Comparison of ENCODE assay signal across 10 cellular contexts in genomic region chr11:75523811-75524401, GRCh38. TPM values are rescaled to one million over a fixed set of nuclear protein-coding genes. Genes with fewer than 3 reads are reported as not detected.
DNase-seq lines count a peak whose midpoint lies in the region; ATAC-seq and TF ChIP-seq lines count a peak whose summit lies in the region.
"Had no signal": no experiment of that assay in that cellular context is flagged by ENCODE, and none has a peak within 500 bp of the region (broad histone marks: within the 10 kb centered on the region; RNA-seq: fewer than 3 reads in every experiment).

No MANE protein-coding gene starts in this region.

- H3K4me3 ChIP-seq in left ventricle myocardium inferior (peak overlapping the region; percentile 78), right atrium auricular region (no peak overlapping the region), muscle layer of duodenum (ENCODE audit: low read depth in 1 of 2, low read length in 2 of 2) (peak overlapping the region; percentile 44 to 80)

- H3K4me1 Mint-ChIP-seq in activated T-helper 2 cell treated with anti-CD3 and anti-CD28 coated beads, Interferon-gamma antibody, Interleukin-2, Interleukin-4, amounts not matched to agents 10 μg/mL and 5 μg/mL and 100 μg/mL, durations not matched to agents 14 hours and 24 hours and 36 hours (ENCODE audit: low read depth), result peaks cover 17% of the 10 kb centered on the region
- peaks cover 13% of the 10 kb centered on the region for H3K4me1 Mint-ChIP-seq in type B pancreatic cell (ENCODE audit: unreplicated experiment)

- TF ChIP-seq CTCF in left ventricle myocardium inferior (IDR thresholded peaks at IDR 0.05; ENCODE audit: borderline replicate concordance), result no peak
- no peak for TF ChIP-seq CTCF in right atrium auricular region (IDR thresholded peaks at IDR 0.05)
- no peak for TF ChIP-seq CTCF in type B pancreatic cell (conservative IDR thresholded peaks at IDR 0.05)

- H3K4me1 ChIP-seq in left ventricle myocardium inferior (peaks cover 35% of the 10 kb centered on the region), right atrium auricular region (peaks cover 0 to 27% of the 10 kb centered on the region in 2 donors), muscle layer of duodenum (ENCODE audit: control insufficient read depth in 1 of 2, insufficient read depth in 2 of 2, low read length in 2 of 2) (peaks cover 0 to 12% of the 10 kb centered on the region in 2 donors)

- H3K9me3 ChIP-seq in left ventricle myocardium inferior (replicated peaks), result no peaks in the 10 kb centered on the region
- no peaks in the 10 kb centered on the region for H3K9me3 ChIP-seq in right atrium auricular region
- H3K9me3 ChIP-seq in muscle layer of duodenum (ENCODE audit: control insufficient read depth in 1 of 2, low read length in 2 of 2), result no peaks in the 10 kb centered on the region
- H3K9me3 ChIP-seq: neutrophil had no signal

- H3K9me3 Mint-ChIP-seq in activated T-helper 2 cell treated with anti-CD3 and anti-CD28 coated beads, Interferon-gamma antibody, Interleukin-2, Interleukin-4, amounts not matched to agents 10 μg/mL and 5 μg/mL and 100 μg/mL, durations not matched to agents 14 hours and 24 hours and 36 hours, result no peaks in the 10 kb centered on the region
- H3K9me3 Mint-ChIP-seq in type B pancreatic cell, result no peaks in the 10 kb centered on the region

- no peaks in the 10 kb centered on the region for H3K36me3 Mint-ChIP-seq in activated T-helper 2 cell treated with anti-CD3 and anti-CD28 coated beads, Interferon-gamma antibody, Interleukin-2, Interleukin-4, amounts not matched to agents 10 μg/mL and 5 μg/mL and 100 μg/mL, durations not matched to agents 14 hours and 24 hours and 36 hours (ENCODE audit: low read depth)
- H3K36me3 Mint-ChIP-seq in type B pancreatic cell, result no peaks in the 10 kb centered on the region

- H3K27me3 ChIP-seq in left ventricle myocardium inferior (ENCODE audit: low read depth), result no peaks in the 10 kb centered on the region
- H3K27me3 ChIP-seq in right atrium auricular region, result no peaks in the 10 kb centered on the region
- no peaks in the 10 kb centered on the region for H3K27me3 ChIP-seq in muscle layer of duodenum (ENCODE audit: low read depth, low read length)

- no peak overlapping the region for H3K27ac ChIP-seq in left ventricle myocardium inferior (replicated peaks)
- no peak overlapping the region for H3K27ac ChIP-seq in right atrium auricular region
- H3K27ac ChIP-seq in muscle layer of duodenum (ENCODE audit: low read length), result no peak overlapping the region
- H3K27ac ChIP-seq: neutrophil had no signal

- no peak for ATAC-seq in GM18867 (IDR thresholded peaks at IDR 0.05; ENCODE audit: unreplicated experiment)

- H3K27ac Mint-ChIP-seq in activated T-helper 2 cell treated with anti-CD3 and anti-CD28 coated beads, Interferon-gamma antibody, Interleukin-2, Interleukin-4, amounts not matched to agents 10 μg/mL and 5 μg/mL and 100 μg/mL, durations not matched to agents 14 hours and 24 hours and 36 hours, result no peak overlapping the region
- H3K27ac Mint-ChIP-seq in type B pancreatic cell, result no peak overlapping the region

- no peak for DNase-seq in left ventricle myocardium inferior
- DNase-seq in right atrium auricular region (ENCODE audit: low spot score), result no peak
- DNase-seq in activated T-helper 2 cell treated with anti-CD3 and anti-CD28 coated beads, Interferon-gamma antibody, Interleukin-2, Interleukin-4, amounts not matched to agents 10 μg/mL and 5 μg/mL and 100 μg/mL, durations not matched to agents 14 hours and 24 hours and 36 hours (ENCODE audit: low spot score), result no peak
- no peak for DNase-seq in type B pancreatic cell (ENCODE audit: extremely low spot score, unreplicated experiment)
- no peak for DNase-seq in NCI-H2081 treated with DMSO at 0.1 percent for 48 hours (lab: John Stamatoyannopoulos, UW)
- DNase-seq in retina, result no peak
- DNase-seq: NCI-H146 had no signal

- H3K4me3 Mint-ChIP-seq in activated T-helper 2 cell treated with anti-CD3 and anti-CD28 coated beads, Interferon-gamma antibody, Interleukin-2, Interleukin-4, amounts not matched to agents 10 μg/mL and 5 μg/mL and 100 μg/mL, durations not matched to agents 14 hours and 24 hours and 36 hours (ENCODE audit: low read depth), result peak overlapping the region; percentile 74
- peak overlapping the region; percentile 86 for H3K4me3 Mint-ChIP-seq in type B pancreatic cell

- H3K36me3 ChIP-seq in left ventricle myocardium inferior (no peaks in the 10 kb centered on the region), right atrium auricular region (no peaks in the 10 kb centered on the region), muscle layer of duodenum (ENCODE audit: control insufficient read depth in 1 of 2, insufficient read depth in 2 of 2, low read length in 2 of 2) (no peaks in the 10 kb centered on the region)
- H3K36me3 ChIP-seq: neutrophil had no signal

- intact Hi-C loops in left ventricle myocardium inferior (cut with micrococcal nuclease), result no loop called here
- intact Hi-C loops in activated T-helper 2 cell treated with anti-CD3 and anti-CD28 coated beads, Interferon-gamma antibody, Interleukin-2, Interleukin-4, amounts not matched to agents 10 μg/mL and 5 μg/mL and 100 μg/mL, durations not matched to agents 14 hours and 24 hours and 36 hours (cut with micrococcal nuclease), result no loop called here

- H3K27me3 Mint-ChIP-seq in activated T-helper 2 cell treated with anti-CD3 and anti-CD28 coated beads, Interferon-gamma antibody, Interleukin-2, Interleukin-4, amounts not matched to agents 10 μg/mL and 5 μg/mL and 100 μg/mL, durations not matched to agents 14 hours and 24 hours and 36 hours (ENCODE audit: low read depth), result peaks cover 11% of the 10 kb centered on the region
- peaks cover 32% of the 10 kb centered on the region for H3K27me3 Mint-ChIP-seq in type B pancreatic cell

RNA-seq across cellular contexts. Expression of gene GDPD5, which starts 1.8 kb away (rescaled TPM):
- total RNA-seq in left ventricle myocardium inferior (4.4 TPM), right atrium auricular region (1 to 10 TPM; 3.5 to 6.1 TPM), type B pancreatic cell (ENCODE audit: low replicate concordance) (7.5 and 11.3 TPM in 2 replicates)
- total RNA-seq in activated T-helper 2 cell treated with anti-CD3 and anti-CD28 coated beads, Interferon-gamma antibody, Interleukin-2, Interleukin-4, amounts not matched to agents 10 μg/mL and 5 μg/mL and 100 μg/mL, durations not matched to agents 14 hours and 24 hours and 36 hours, result 11.0 and 14.9 TPM in 2 replicates

RNA-seq across cellular contexts. Expression of gene SERPINH1, which starts 38.1 kb away (rescaled TPM):
- total RNA-seq in left ventricle myocardium inferior (57.6 TPM), right atrium auricular region (100 to 1,000 TPM; 114 to 195 TPM), type B pancreatic cell (ENCODE audit: low replicate concordance) (151 and 229 TPM in 2 replicates)
- total RNA-seq in activated T-helper 2 cell treated with anti-CD3 and anti-CD28 coated beads, Interferon-gamma antibody, Interleukin-2, Interleukin-4, amounts not matched to agents 10 μg/mL and 5 μg/mL and 100 μg/mL, durations not matched to agents 14 hours and 24 hours and 36 hours, result 23.8 and 23.9 TPM in 2 replicates

Comparison
In these comparisons a context has a peak if more than half of its experiments do, and no peak if none do; other contexts are left out.
1. H3K4me3 ChIP-seq: peak in left ventricle myocardium inferior (single experiment) and muscle layer of duodenum (2 of 2); none in right atrium auricular region (0 of 2).